ENCODE assay signal across 1 cellular context in genomic region chr12:7090222-7090998, GRCh38.
A peak's percentile ranks its signal among the peaks of the same experiment; 100 is the strongest.
TF ChIP-seq lines count a peak whose summit lies in the region.

No MANE protein-coding gene starts in this region.

TF ChIP-seq in GM23338, 12 proteins besides CTCF, POLR2A, EP300 and RAD21 (continued from another document):
- TF ChIP-seq ZNF462 (CRISPR knock-in tag; IDR thresholded peaks at IDR 0.05): peak; percentile 69; the same call in 1 of the 2 replicates
